8 cellular contexts compared by ENCODE assay signal in the genomic region with DNA sequence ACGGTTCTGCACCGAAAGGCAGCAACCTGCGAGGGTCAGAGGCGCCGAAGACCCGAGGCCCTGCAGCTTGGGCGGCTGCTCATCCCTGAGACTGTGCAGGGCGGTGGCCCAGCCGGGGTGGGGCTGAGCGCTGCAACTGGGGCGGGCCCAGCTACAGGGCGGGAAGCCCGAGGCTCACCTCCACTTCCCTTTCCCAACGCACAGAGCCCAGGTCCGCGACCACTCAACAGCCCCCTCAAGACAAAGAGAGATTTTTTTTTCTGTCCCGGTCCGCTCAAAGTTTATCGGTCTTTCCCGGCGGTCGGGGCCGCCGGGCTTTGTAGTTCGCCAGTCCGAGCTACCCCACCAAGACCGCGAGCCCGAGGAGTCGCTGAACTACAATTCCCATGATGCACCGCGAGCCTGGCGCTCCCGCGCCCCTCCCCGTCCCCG. TPM values are rescaled to one million over a fixed set of nuclear protein-coding genes. Genes with fewer than 3 reads are reported as not detected.
DNase-seq lines count a peak whose midpoint lies in the region; ATAC-seq, FAIRE-seq and TF ChIP-seq lines count a peak whose summit lies in the region.

No MANE protein-coding gene starts in this region.

- H3K9me3 ChIP-seq in adipocyte (ENCODE audit: control insufficient read depth, low read length), result no peaks in the 10 kb centered on the region
- no peaks in the 10 kb centered on the region for H3K9me3 ChIP-seq in heart left ventricle
- no peaks in the 10 kb centered on the region for H3K9me3 ChIP-seq in parathyroid adenoma (ENCODE audit: control insufficient read depth, low read length)
- no peaks in the 10 kb centered on the region for H3K9me3 ChIP-seq in tibial nerve

- FAIRE-seq in GM12892 (lab: Jason Lieb, UNC), result peak; percentile 90

- peak; percentile 73 for DNase-seq in GM12892 (ENCODE audit: insufficient read length)
- DNase-seq in NCI-H1436 (lab: John Stamatoyannopoulos, UW), result peak; percentile 74
- peak; percentile 74 to 86 for DNase-seq in SW 1271 (lab: John Stamatoyannopoulos, UW)
- peak; percentile 98 for DNase-seq in adipocyte (ENCODE audit: low read depth)
- peak; percentile 95 to 96 (median 96) for DNase-seq in heart left ventricle
- peak; percentile 85 to 94 for DNase-seq in tibial nerve (ENCODE audit: low spot score in 2 of 2)

- intact Hi-C loops in heart left ventricle (cut with DNase I), result loop anchor here in 4 of 10 donors (1.0 to 10.0 kb wide), 7 partner anchors 34 to 310 kb away; a partner anchor contains a TSS

- peaks cover 29% of the 10 kb centered on the region for H3K4me1 ChIP-seq in adipocyte (ENCODE audit: control insufficient read depth, insufficient read depth, low read length)
- H3K4me1 ChIP-seq in heart left ventricle, result peaks cover 3 to 56% (median 28%) of the 10 kb centered on the region in 12 donors
- H3K4me1 ChIP-seq in parathyroid adenoma, result no peaks in the 10 kb centered on the region
- peaks cover 0 to 54% (median 7%) of the 10 kb centered on the region in 4 donors for H3K4me1 ChIP-seq in tibial nerve

- TF ChIP-seq EP300 in tibial nerve (IDR thresholded peaks at IDR 0.05), result peak; percentile 31 to 40

- H3K4me3 ChIP-seq in adipocyte (ENCODE audit: low read length) (peak overlapping the region; percentile 90), heart left ventricle (peak overlapping the region; percentile 80 to 100 (median 96)), parathyroid adenoma (ENCODE audit: low read depth, low read length) (peak overlapping the region; percentile 98), tibial nerve (peak overlapping the region; percentile 64 to 99 (median 86))

- peak overlapping the region; percentile 98 for H2AFZ ChIP-seq in parathyroid adenoma

- TF ChIP-seq CTCF in heart left ventricle (IDR thresholded peaks at IDR 0.05), result no peak
- TF ChIP-seq CTCF in parathyroid adenoma (IDR thresholded peaks at IDR 0.05), result no peak
- TF ChIP-seq CTCF in tibial nerve (IDR thresholded peaks at IDR 0.05), result no peak

- H3K36me3 ChIP-seq in adipocyte (ENCODE audit: control insufficient read depth, insufficient read depth, low read length, severe bottlenecking) (no peaks in the 10 kb centered on the region), heart left ventricle (no peaks in the 10 kb centered on the region), parathyroid adenoma (ENCODE audit: control insufficient read depth, insufficient read depth, low read length) (no peaks in the 10 kb centered on the region), tibial nerve (peaks cover 0 to 8% (median 0%) of the 10 kb centered on the region in 3 donors)

- peak overlapping the region; percentile 69 for H3K4me2 ChIP-seq in parathyroid adenoma (ENCODE audit: low read length)

- peak; percentile 21; the same call in 1 of the 2 replicates for TF ChIP-seq POLR2A in GM12892 (IDR thresholded peaks at IDR 0.05; ENCODE audit: low read depth, low read length)
- no peak for TF ChIP-seq POLR2A in heart left ventricle (IDR thresholded peaks at IDR 0.05)
- no peak for TF ChIP-seq POLR2A in tibial nerve (IDR thresholded peaks at IDR 0.05)

- H3K9ac ChIP-seq in adipocyte (ENCODE audit: low read length) (peak overlapping the region; percentile 93), parathyroid adenoma (peak overlapping the region; percentile 53)

- H3K79me2 ChIP-seq in parathyroid adenoma, result no peaks in the 10 kb centered on the region

- WGBS in heart left ventricle, 4 donors, result 0% methylated on average over 34 to 37 of the region's 37 CpGs
- 0 to 1% methylated on average over 29 to 35 of the region's 37 CpGs for WGBS in tibial nerve, 2 donors

- H3K27ac ChIP-seq in heart left ventricle (peak overlapping the region; percentile 87 to 98 (median 96)), parathyroid adenoma (peak overlapping the region; percentile 75), tibial nerve (peak overlapping the region; percentile 91 to 93 (median 92))

- H3K27me3 ChIP-seq in adipocyte (replicated peaks; ENCODE audit: control insufficient read depth, insufficient read depth, low read length) (no peaks in the 10 kb centered on the region), heart left ventricle (no peaks in the 10 kb centered on the region), parathyroid adenoma (ENCODE audit: control insufficient read depth, insufficient read depth, low read length) (no peaks in the 10 kb centered on the region), tibial nerve (no peaks in the 10 kb centered on the region)

- ATAC-seq in HG02840 (IDR thresholded peaks at IDR 0.05; ENCODE audit: low FRiP score, unreplicated experiment), result peak; percentile 89
- ATAC-seq in heart left ventricle, result peak; percentile 93 to 97 (median 96)

RNA-seq across cellular contexts. Expression of a gene that starts 0.6 kb away (rescaled TPM):
- polyA plus RNA-seq in GM12892 (2012; ENCODE audit: missing spikeins), result 11.2 TPM
- total RNA-seq in heart left ventricle (10 to 100 TPM; 23.3 to 55.3 (median 52.2) TPM), tibial nerve (10 to 100 TPM; 13.5 to 27.2 (median 21.7) TPM)
- 10 to 100 TPM in 1 of 2 donors, 1 to 10 TPM in 1; 4.6 to 15.7 TPM for polyA plus RNA-seq in heart left ventricle

Comparison
In these comparisons a context has a peak if more than half of its experiments do, and no peak if none do; other contexts are left out.
1. Peak in every context shown above with its lines: DNase-seq, ATAC-seq, H3K4me3 ChIP-seq and H3K27ac ChIP-seq.